Comparison of ENCODE assay signal across 8 cellular contexts in the genomic region with DNA sequence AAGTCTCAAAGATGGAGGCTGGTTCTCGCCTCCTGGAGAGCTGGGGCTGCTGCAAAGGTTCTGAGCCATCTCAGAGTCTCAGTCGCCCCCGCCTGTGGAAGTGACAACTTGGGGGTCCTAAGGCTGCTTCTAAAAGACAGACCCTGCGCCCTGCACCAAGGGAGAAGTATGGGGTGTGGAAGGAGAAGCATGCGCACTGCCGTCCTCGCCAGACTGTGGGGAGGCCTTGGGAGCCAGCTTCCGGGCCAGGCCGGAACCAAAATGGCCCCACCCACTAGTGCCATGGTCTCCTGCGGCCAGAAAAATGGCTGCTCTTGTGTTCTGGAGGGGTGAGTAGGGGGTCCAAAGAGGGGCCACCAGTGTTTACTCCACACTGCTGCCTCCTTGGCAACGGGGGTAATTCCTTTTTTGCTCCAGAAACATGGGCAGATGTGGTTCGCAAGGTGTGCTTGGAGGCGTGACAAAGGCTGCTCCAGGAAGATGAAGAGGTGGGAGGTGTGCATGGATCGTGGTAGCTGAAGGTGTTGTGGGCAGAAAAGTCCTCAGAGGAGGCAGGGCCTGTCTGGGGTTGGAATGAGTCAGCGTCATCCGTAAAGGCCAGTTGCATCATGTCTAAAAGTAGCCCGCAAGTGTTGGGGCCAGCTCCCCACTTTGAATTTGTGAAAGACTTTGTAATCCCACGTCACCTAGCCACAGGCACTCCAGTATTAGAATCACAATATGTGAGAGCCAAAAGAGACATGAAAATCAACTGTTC.
DNase-seq lines count a peak whose midpoint lies in the region; ATAC-seq and TF ChIP-seq lines count a peak whose summit lies in the region.

No MANE protein-coding gene starts in this region.

- no peaks in the 10 kb centered on the region for H3K36me3 ChIP-seq in mucosa of descending colon (ENCODE audit: low read depth)

- no peaks in the 10 kb centered on the region for H3K9me3 ChIP-seq in mucosa of descending colon

- no peak for TF ChIP-seq CTCF in RWPE1 (conservative IDR thresholded peaks at IDR 0.05; ENCODE audit: low read depth)
- no peak for TF ChIP-seq CTCF in mucosa of descending colon (IDR thresholded peaks at IDR 0.05)

- intact Hi-C loops in mucosa of descending colon (cut with DNase I, micrococcal nuclease), result no loop called here

- ATAC-seq in GM18873 (IDR thresholded peaks at IDR 0.05; ENCODE audit: low FRiP score, unreplicated experiment) (peak; percentile 72), HG02973 (IDR thresholded peaks at IDR 0.05; ENCODE audit: unreplicated experiment) (peak; percentile 83), mucosa of descending colon (peak; percentile 51)

- no peak overlapping the region for H3K4me3 ChIP-seq in mucosa of descending colon

- POLR2A ChIA-PET in RWPE1 (lab: Yijun Ruan, JAX; ENCODE audit: low non-redundant PET), result no interaction called here

- CTCF ChIA-PET in RWPE1 (lab: Yijun Ruan, JAX), result interaction anchor here (0.6 to 0.7 kb wide), 2 partner anchors 25 to 91 kb away, joined by 3 read pairs; no protein-coding TSS in a partner anchor

- peak overlapping the region; percentile 56 for H3K27ac ChIP-seq in RWPE1

- DNase-seq in RWPE1 (ENCODE audit: low spot score), result peak; percentile 88
- no peak for DNase-seq in mucosa of descending colon
- no peak for DNase-seq in ureter (ENCODE audit: low spot score)
- no peak for DNase-seq in T-helper 9 cell
- DNase-seq in NCI-H82 (lab: John Stamatoyannopoulos, UW), result no peak
- no peak for DNase-seq in RPMI8226

- no peaks in the 10 kb centered on the region for H3K4me1 ChIP-seq in mucosa of descending colon (ENCODE audit: low read depth)
